In the genomic region with DNA sequence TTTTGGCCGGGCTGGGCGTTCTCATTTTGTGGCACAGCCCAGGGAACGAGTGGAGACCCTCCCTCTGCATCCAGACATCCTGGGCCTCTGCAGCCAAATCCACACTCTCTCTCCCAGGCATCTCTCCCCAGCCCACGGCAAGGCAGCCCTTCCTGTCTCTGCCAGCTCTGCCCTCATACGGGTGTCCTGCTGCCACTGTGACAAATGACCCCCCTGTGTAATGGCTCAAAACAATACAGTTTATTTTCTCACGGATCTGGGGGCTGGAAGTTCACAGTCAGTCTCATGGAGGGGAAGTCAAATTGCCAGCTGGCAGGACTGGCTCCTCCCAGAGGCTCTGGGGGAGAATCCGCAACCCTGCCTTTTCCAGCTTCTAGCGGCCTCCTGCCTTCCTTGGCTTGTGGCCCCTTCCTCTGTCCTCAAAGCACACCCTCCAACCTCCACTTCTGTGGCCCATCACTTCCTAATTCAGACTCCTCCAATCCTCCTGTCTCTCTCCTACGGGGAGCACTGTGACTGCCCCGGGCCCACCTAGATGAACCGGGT, we compare ENCODE assay signal across 1 cellular context.
TF ChIP-seq lines count a peak whose summit lies in the region.

No MANE protein-coding gene starts in this region.

TF ChIP-seq in HepG2, 621 proteins besides CTCF, POLR2A, EP300 and RAD21 (continued from another document):
- TF ChIP-seq, protein P1, sequence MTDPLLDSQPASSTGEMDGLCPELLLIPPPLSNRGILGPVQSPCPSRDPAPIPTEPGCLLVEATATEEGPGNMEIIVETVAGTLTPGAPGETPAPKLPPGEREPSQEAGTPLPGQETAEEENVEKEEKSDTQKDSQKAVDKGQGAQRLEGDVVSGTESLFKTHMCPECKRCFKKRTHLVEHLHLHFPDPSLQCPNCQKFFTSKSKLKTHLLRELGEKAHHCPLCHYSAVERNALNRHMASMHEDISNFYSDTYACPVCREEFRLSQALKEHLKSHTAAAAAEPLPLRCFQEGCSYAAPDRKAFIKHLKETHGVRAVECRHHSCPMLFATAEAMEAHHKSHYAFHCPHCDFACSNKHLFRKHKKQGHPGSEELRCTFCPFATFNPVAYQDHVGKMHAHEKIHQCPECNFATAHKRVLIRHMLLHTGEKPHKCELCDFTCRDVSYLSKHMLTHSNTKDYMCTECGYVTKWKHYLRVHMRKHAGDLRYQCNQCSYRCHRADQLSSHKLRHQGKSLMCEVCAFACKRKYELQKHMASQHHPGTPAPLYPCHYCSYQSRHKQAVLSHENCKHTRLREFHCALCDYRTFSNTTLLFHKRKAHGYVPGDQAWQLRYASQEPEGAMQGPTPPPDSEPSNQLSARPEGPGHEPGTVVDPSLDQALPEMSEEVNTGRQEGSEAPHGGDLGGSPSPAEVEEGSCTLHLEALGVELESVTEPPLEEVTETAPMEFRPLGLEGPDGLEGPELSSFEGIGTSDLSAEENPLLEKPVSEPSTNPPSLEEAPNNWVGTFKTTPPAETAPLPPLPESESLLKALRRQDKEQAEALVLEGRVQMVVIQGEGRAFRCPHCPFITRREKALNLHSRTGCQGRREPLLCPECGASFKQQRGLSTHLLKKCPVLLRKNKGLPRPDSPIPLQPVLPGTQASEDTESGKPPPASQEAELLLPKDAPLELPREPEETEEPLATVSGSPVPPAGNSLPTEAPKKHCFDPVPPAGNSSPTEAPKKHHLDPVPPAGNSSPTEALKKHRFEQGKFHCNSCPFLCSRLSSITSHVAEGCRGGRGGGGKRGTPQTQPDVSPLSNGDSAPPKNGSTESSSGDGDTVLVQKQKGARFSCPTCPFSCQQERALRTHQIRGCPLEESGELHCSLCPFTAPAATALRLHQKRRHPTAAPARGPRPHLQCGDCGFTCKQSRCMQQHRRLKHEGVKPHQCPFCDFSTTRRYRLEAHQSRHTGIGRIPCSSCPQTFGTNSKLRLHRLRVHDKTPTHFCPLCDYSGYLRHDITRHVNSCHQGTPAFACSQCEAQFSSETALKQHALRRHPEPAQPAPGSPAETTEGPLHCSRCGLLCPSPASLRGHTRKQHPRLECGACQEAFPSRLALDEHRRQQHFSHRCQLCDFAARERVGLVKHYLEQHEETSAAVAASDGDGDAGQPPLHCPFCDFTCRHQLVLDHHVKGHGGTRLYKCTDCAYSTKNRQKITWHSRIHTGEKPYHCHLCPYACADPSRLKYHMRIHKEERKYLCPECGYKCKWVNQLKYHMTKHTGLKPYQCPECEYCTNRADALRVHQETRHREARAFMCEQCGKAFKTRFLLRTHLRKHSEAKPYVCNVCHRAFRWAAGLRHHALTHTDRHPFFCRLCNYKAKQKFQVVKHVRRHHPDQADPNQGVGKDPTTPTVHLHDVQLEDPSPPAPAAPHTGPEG (CRISPR knock-in tag; IDR thresholded peaks at IDR 0.05), result no peak
- TF ChIP-seq, protein P2, sequence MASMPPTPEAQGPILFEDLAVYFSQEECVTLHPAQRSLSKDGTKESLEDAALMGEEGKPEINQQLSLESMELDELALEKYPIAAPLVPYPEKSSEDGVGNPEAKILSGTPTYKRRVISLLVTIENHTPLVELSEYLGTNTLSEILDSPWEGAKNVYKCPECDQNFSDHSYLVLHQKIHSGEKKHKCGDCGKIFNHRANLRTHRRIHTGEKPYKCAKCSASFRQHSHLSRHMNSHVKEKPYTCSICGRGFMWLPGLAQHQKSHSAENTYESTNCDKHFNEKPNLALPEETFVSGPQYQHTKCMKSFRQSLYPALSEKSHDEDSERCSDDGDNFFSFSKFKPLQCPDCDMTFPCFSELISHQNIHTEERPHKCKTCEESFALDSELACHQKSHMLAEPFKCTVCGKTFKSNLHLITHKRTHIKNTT (CRISPR knock-in tag; IDR thresholded peaks at IDR 0.05), result no peak
- TF ChIP-seq SOX6 (IDR thresholded peaks at IDR 0.05) (no peak), SOX6 (CRISPR knock-in tag; IDR thresholded peaks at IDR 0.05) (no peak), ZNF431 (CRISPR knock-in tag; IDR thresholded peaks at IDR 0.05; ENCODE audit: borderline replicate concordance, low read depth) (no peak), KDM2A (CRISPR knock-in tag; IDR thresholded peaks at IDR 0.05; ENCODE audit: borderline replicate concordance, low read depth) (no peak), KDM4B (CRISPR knock-in tag; IDR thresholded peaks at IDR 0.05) (no peak), SIX4 (CRISPR knock-in tag; IDR thresholded peaks at IDR 0.05) (no peak), IRF2 (CRISPR knock-in tag; IDR thresholded peaks at IDR 0.05) (no peak)
- TF ChIP-seq, protein P3, sequence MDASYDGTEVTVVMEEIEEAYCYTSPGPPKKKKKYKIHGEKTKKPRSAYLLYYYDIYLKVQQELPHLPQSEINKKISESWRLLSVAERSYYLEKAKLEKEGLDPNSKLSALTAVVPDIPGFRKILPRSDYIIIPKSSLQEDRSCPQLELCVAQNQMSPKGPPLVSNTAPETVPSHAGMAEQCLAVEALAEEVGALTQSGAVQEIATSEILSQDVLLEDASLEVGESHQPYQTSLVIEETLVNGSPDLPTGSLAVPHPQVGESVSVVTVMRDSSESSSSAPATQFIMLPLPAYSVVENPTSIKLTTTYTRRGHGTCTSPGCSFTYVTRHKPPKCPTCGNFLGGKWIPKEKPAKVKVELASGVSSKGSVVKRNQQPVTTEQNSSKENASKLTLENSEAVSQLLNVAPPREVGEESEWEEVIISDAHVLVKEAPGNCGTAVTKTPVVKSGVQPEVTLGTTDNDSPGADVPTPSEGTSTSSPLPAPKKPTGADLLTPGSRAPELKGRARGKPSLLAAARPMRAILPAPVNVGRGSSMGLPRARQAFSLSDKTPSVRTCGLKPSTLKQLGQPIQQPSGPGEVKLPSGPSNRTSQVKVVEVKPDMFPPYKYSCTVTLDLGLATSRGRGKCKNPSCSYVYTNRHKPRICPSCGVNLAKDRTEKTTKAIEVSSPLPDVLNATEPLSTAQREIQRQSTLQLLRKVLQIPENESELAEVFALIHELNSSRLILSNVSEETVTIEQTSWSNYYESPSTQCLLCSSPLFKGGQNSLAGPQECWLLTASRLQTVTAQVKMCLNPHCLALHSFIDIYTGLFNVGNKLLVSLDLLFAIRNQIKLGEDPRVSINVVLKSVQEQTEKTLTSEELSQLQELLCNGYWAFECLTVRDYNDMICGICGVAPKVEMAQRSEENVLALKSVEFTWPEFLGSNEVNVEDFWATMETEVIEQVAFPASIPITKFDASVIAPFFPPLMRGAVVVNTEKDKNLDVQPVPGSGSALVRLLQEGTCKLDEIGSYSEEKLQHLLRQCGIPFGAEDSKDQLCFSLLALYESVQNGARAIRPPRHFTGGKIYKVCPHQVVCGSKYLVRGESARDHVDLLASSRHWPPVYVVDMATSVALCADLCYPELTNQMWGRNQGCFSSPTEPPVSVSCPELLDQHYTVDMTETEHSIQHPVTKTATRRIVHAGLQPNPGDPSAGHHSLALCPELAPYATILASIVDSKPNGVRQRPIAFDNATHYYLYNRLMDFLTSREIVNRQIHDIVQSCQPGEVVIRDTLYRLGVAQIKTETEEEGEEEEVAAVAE (CRISPR knock-in tag; IDR thresholded peaks at IDR 0.05; ENCODE audit: borderline replicate concordance), result no peak
- TF ChIP-seq, protein P4, sequence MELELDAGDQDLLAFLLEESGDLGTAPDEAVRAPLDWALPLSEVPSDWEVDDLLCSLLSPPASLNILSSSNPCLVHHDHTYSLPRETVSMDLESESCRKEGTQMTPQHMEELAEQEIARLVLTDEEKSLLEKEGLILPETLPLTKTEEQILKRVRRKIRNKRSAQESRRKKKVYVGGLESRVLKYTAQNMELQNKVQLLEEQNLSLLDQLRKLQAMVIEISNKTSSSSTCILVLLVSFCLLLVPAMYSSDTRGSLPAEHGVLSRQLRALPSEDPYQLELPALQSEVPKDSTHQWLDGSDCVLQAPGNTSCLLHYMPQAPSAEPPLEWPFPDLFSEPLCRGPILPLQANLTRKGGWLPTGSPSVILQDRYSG (CRISPR knock-in tag; IDR thresholded peaks at IDR 0.05), result no peak
- TF ChIP-seq, protein P5, sequence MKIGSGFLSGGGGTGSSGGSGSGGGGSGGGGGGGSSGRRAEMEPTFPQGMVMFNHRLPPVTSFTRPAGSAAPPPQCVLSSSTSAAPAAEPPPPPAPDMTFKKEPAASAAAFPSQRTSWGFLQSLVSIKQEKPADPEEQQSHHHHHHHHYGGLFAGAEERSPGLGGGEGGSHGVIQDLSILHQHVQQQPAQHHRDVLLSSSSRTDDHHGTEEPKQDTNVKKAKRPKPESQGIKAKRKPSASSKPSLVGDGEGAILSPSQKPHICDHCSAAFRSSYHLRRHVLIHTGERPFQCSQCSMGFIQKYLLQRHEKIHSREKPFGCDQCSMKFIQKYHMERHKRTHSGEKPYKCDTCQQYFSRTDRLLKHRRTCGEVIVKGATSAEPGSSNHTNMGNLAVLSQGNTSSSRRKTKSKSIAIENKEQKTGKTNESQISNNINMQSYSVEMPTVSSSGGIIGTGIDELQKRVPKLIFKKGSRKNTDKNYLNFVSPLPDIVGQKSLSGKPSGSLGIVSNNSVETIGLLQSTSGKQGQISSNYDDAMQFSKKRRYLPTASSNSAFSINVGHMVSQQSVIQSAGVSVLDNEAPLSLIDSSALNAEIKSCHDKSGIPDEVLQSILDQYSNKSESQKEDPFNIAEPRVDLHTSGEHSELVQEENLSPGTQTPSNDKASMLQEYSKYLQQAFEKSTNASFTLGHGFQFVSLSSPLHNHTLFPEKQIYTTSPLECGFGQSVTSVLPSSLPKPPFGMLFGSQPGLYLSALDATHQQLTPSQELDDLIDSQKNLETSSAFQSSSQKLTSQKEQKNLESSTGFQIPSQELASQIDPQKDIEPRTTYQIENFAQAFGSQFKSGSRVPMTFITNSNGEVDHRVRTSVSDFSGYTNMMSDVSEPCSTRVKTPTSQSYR (CRISPR knock-in tag; IDR thresholded peaks at IDR 0.05; ENCODE audit: borderline replicate concordance), result no peak
